12 cellular contexts compared by ENCODE assay signal in genomic region chr18:389658-390357, GRCh38.
DNase-seq lines count a peak whose midpoint lies in the region; ATAC-seq and TF ChIP-seq lines count a peak whose summit lies in the region.
"Had no signal": no experiment of that assay in that cellular context is flagged by ENCODE, and none has a peak within 500 bp of the region (broad histone marks: within the 10 kb centered on the region; RNA-seq: fewer than 3 reads in every experiment).

No MANE protein-coding gene starts in this region.

- no peaks in the 10 kb centered on the region for H3K9me3 Mint-ChIP-seq in stimulated activated naive B cell treated with anti-CD40 and anti-IgM and Interleukin-4, amounts not matched to agents 10 μg/mL and 1 μg/mL and 100 μg/mL, for 72 hours
- no peaks in the 10 kb centered on the region for H3K9me3 Mint-ChIP-seq in activated CD4-positive, alpha-beta T cell treated with anti-CD3 and anti-CD28 coated beads, Interleukin-2, amount 10 ng/mL, durations not matched to agents 24 days and 14 days
- H3K9me3 Mint-ChIP-seq: T-cell had no signal

- H3K4me3 Mint-ChIP-seq in stimulated activated naive B cell treated with anti-CD40 and anti-IgM and Interleukin-4, amounts not matched to agents 10 μg/mL and 1 μg/mL and 100 μg/mL, for 72 hours, result no peak overlapping the region
- no peak overlapping the region for H3K4me3 Mint-ChIP-seq in activated CD4-positive, alpha-beta T cell treated with anti-CD3 and anti-CD28 coated beads, Interleukin-2, amount 10 ng/mL, durations not matched to agents 24 days and 14 days
- H3K4me3 Mint-ChIP-seq: T-cell had no signal

- peak; percentile 40 for TF ChIP-seq CTCF in SK-N-SH (IDR thresholded peaks at IDR 0.05)
- peak; percentile 25 for TF ChIP-seq CTCF in choroid plexus epithelial cell (conservative IDR thresholded peaks at IDR 0.05; ENCODE audit: low read depth, low read length)

- no peaks in the 10 kb centered on the region for H3K27me3 ChIP-seq in SK-N-SH (ENCODE audit: insufficient read depth)

- H3K36me3 ChIP-seq in SK-N-SH (replicated peaks in 1 of 2; ENCODE audit: control insufficient read depth in 1 of 2, insufficient read depth in 2 of 2, low read length in 1 of 2), result no peaks in the 10 kb centered on the region

- H3K36me3 Mint-ChIP-seq in stimulated activated naive B cell treated with anti-CD40 and anti-IgM and Interleukin-4, amounts not matched to agents 10 μg/mL and 1 μg/mL and 100 μg/mL, for 72 hours, result no peaks in the 10 kb centered on the region
- H3K36me3 Mint-ChIP-seq in activated CD4-positive, alpha-beta T cell treated with anti-CD3 and anti-CD28 coated beads, Interleukin-2, amount 10 ng/mL, durations not matched to agents 24 days and 14 days (ENCODE audit: low read depth), result no peaks in the 10 kb centered on the region
- H3K36me3 Mint-ChIP-seq: T-cell had no signal

- H3K9me2 ChIP-seq in SK-N-SH, result no peaks in the 10 kb centered on the region

- H3K4me1 Mint-ChIP-seq in stimulated activated naive B cell treated with anti-CD40 and anti-IgM and Interleukin-4, amounts not matched to agents 10 μg/mL and 1 μg/mL and 100 μg/mL, for 72 hours, result peaks cover 0 to 4% of the 10 kb centered on the region in 2 donors
- peaks cover 3% of the 10 kb centered on the region for H3K4me1 Mint-ChIP-seq in activated CD4-positive, alpha-beta T cell treated with anti-CD3 and anti-CD28 coated beads, Interleukin-2, amount 10 ng/mL, durations not matched to agents 24 days and 14 days
- H3K4me1 Mint-ChIP-seq: T-cell had no signal

- H3K27ac ChIP-seq in SK-N-SH (ENCODE audit: low read depth in 2 of 2, low read length in 1 of 2), result no peak overlapping the region

- peaks cover 8 to 19% of the 10 kb centered on the region in 2 donors for H3K27me3 Mint-ChIP-seq in stimulated activated naive B cell treated with anti-CD40 and anti-IgM and Interleukin-4, amounts not matched to agents 10 μg/mL and 1 μg/mL and 100 μg/mL, for 72 hours
- peaks cover 13% of the 10 kb centered on the region for H3K27me3 Mint-ChIP-seq in activated CD4-positive, alpha-beta T cell treated with anti-CD3 and anti-CD28 coated beads, Interleukin-2, amount 10 ng/mL, durations not matched to agents 24 days and 14 days

- POLR2A ChIA-PET in SK-N-SH (lab: Yijun Ruan, JAX), result no interaction called here

- WGBS in SK-N-SH (ENCODE audit: low lambda C conversion rate), result 89% methylated on average over 7 of the region's 7 CpGs

- DNase-seq in SK-N-SH (no peak), choroid plexus epithelial cell (ENCODE audit: low read depth) (peak; percentile 47), NCI-H2196 (lab: John Stamatoyannopoulos, UW; ENCODE audit: unreplicated experiment) (no peak), NCI-H1417 treated with DMSO at 0.1 percent for 48 hours (lab: John Stamatoyannopoulos, UW) (no peak)
- no peak for DNase-seq in stimulated activated naive B cell treated with anti-CD40 and anti-IgM and Interleukin-4, amounts not matched to agents 10 μg/mL and 1 μg/mL and 100 μg/mL, for 72 hours
- no peak for DNase-seq in activated CD4-positive, alpha-beta T cell treated with anti-CD3 and anti-CD28 coated beads, Interleukin-2, amount 10 ng/mL, durations not matched to agents 24 days and 14 days
- DNase-seq: anterior cingulate cortex; NCI-H774; stimulated activated CD4-positive, alpha-beta T cell treated with anti-CD3 and anti-CD28 coated beads, Interleukin-4, amount 100 ng/mL, for 4 hours; T-cell had no signal

- no peaks in the 10 kb centered on the region for H3K9me3 ChIP-seq in SK-N-SH

- H3K4me1 ChIP-seq in SK-N-SH (ENCODE audit: control insufficient read depth in 1 of 2, insufficient read depth in 2 of 2, low read depth in 1 of 2, low read length in 1 of 2), result peaks cover 7 to 36% of the 10 kb centered on the region in 2 experiments; a peak in 3 of 4 replicates

- CTCF ChIA-PET in SK-N-SH (lab: Yijun Ruan, JAX), result interaction anchor here (0.7 to 1.3 kb wide), 4 partner anchors 8 to 122 kb away, joined by 3 to 5 read pairs (median 4); partner anchors contain the start of gene THOC1

- no peaks in the 10 kb centered on the region for H4K20me1 ChIP-seq in SK-N-SH (ENCODE audit: insufficient read depth)

- no peak overlapping the region for H2AFZ ChIP-seq in SK-N-SH (ENCODE audit: low read depth)

- intact Hi-C loops in activated CD4-positive, alpha-beta T cell treated with anti-CD3 and anti-CD28 coated beads, Interleukin-2, amount 10 ng/mL, durations not matched to agents 24 days and 14 days (cut with micrococcal nuclease), result no loop called here

- no peaks in the 10 kb centered on the region for H3K79me2 ChIP-seq in SK-N-SH (ENCODE audit: insufficient read depth)

- TF ChIP-seq EP300 in SK-N-SH (IDR thresholded peaks at IDR 0.05; ENCODE audit: borderline replicate concordance in 1 of 2, low read depth in 1 of 2, low read length in 1 of 2), result no peak

- no peak overlapping the region for H3K9ac ChIP-seq in SK-N-SH

- no peak overlapping the region for H3K4me2 ChIP-seq in SK-N-SH

- H3K4me3 ChIP-seq in SK-N-SH (ENCODE audit: low read depth in 2 of 2, low read length in 1 of 2) (no peak overlapping the region), choroid plexus epithelial cell (ENCODE audit: low read depth, low read length) (no peak overlapping the region)

- TF ChIP-seq RAD21 in SK-N-SH (IDR thresholded peaks at IDR 0.05; ENCODE audit: low read length), result no peak

- ATAC-seq in SK-N-SH treated with all-trans-retinoic acid at 6 μM for 48 hours, result no peak
- peak; percentile 38 for ATAC-seq in HG03565 (IDR thresholded peaks at IDR 0.05; ENCODE audit: unreplicated experiment)
- peak; percentile 29 to 65 for ATAC-seq in stimulated activated naive B cell treated with anti-CD40 and anti-IgM and Interleukin-4, amounts not matched to agents 10 μg/mL and 1 μg/mL and 100 μg/mL, for 72 hours (replicated peaks)
- ATAC-seq: T-cell had no signal

- peaks cover 9% of the 10 kb centered on the region for H3F3A ChIP-seq in SK-N-SH (replicated peaks; ENCODE audit: insufficient read depth)

- H3K27ac Mint-ChIP-seq in stimulated activated naive B cell treated with anti-CD40 and anti-IgM and Interleukin-4, amounts not matched to agents 10 μg/mL and 1 μg/mL and 100 μg/mL, for 72 hours, result no peak overlapping the region
- no peak overlapping the region for H3K27ac Mint-ChIP-seq in activated CD4-positive, alpha-beta T cell treated with anti-CD3 and anti-CD28 coated beads, Interleukin-2, amount 10 ng/mL, durations not matched to agents 24 days and 14 days
- H3K27ac Mint-ChIP-seq: T-cell had no signal

TF ChIP-seq in SK-N-SH, 30 proteins besides CTCF, POLR2A, EP300 and RAD21:
- TF ChIP-seq TCF12 (IDR thresholded peaks at IDR 0.05), result no peak
- TF ChIP-seq IRF3 (IDR thresholded peaks at IDR 0.05; ENCODE audit: low read depth, low read length), result no peak
- TF ChIP-seq CHD2 (IDR thresholded peaks at IDR 0.05; ENCODE audit: low read length, partially characterized antibody), result no peak
- TF ChIP-seq JUND (IDR thresholded peaks at IDR 0.05), result no peak
- TF ChIP-seq MXI1 (IDR thresholded peaks at IDR 0.05; ENCODE audit: low read depth, low read length), result no peak; the same call in 1 of the 2 replicates
- TF ChIP-seq NRF1 (IDR thresholded peaks at IDR 0.05; ENCODE audit: low read depth, low read length), result no peak
- no peak for TF ChIP-seq PBX3 (IDR thresholded peaks at IDR 0.05)

TF ChIP-seq in SK-N-SH treated with all-trans-retinoic acid at 6 μM for 48 hours, 23 proteins besides CTCF, POLR2A, EP300 and RAD21 (continues in another document):
- TF ChIP-seq BACH2 (CRISPR knock-in tag; IDR thresholded peaks at IDR 0.05; ENCODE audit: borderline replicate concordance) (no peak), TSHZ2 (CRISPR knock-in tag; IDR thresholded peaks at IDR 0.05) (no peak), POU6F1 (CRISPR knock-in tag; IDR thresholded peaks at IDR 0.05; ENCODE audit: borderline replicate concordance, low read depth) (no peak), ZFP30 (CRISPR knock-in tag; IDR thresholded peaks at IDR 0.05) (no peak), ZNF70 (CRISPR knock-in tag; IDR thresholded peaks at IDR 0.05) (no peak), GLIS3 (CRISPR knock-in tag; IDR thresholded peaks at IDR 0.05) (no peak), ZC3H10 (CRISPR knock-in tag; IDR thresholded peaks at IDR 0.05) (no peak), RARB (CRISPR knock-in tag; IDR thresholded peaks at IDR 0.05) (no peak), OSR1 (CRISPR knock-in tag; IDR thresholded peaks at IDR 0.05) (no peak)
